ENCODE assay signal across 39 cellular contexts in the genomic region with DNA sequence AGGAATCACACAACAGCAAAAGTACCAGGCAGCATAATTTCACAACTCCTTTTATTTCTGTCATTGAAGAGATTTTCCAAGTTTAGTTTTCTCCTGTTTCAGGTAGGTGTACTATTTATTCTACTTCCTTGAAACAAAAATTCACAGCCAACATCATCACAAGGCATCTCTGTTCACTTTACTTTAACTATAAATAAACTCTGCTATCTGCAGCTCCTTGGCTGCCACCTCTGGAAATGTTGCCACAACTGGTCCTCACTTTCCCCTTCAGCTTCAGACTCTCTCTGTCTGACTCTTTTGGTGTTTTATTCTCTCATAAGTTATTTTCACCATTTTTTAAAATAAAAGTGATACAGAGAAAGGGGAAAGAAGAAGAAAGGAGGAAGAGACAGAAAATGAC. TPM values are rescaled to one million over a fixed set of nuclear protein-coding genes. Genes with fewer than 3 reads are reported as not detected.
"Had no signal": no experiment of that assay in that cellular context is flagged by ENCODE, and none has a peak within 500 bp of the region (broad histone marks: within the 10 kb centered on the region; RNA-seq: fewer than 3 reads in every experiment).

No MANE protein-coding gene starts in this region.

- H3K4me1 ChIP-seq: adrenal gland, ascending aorta, body of pancreas, breast epithelium had no signal

- DNase-seq: activated effector memory CD4-positive, alpha-beta T cell treated with anti-CD3 and anti-CD28 coated beads, Interleukin-2, amount 50 U/mL, for 16 hours; activated effector memory CD4-positive, alpha-beta T cell treated with Interleukin-2 at 50 U/mL for 16 hours; activated gamma-delta T cell; activated gamma-delta T cell treated with Interleukin-2 at 50 U/mL for 16 hours; activated naive CD4-positive, alpha-beta T cell; activated naive CD4-positive, alpha-beta T cell treated with anti-CD3 and anti-CD28 coated beads for 36 hours; activated naive CD4-positive, alpha-beta T cell treated with anti-CD3 and anti-CD28 coated beads, Interleukin-2, amount 10 ng/mL, durations not matched to agents 7 days and 5 days; activated naive CD4-positive, alpha-beta T cell treated with anti-CD3 and anti-CD28 coated beads, Interleukin-2, amount 50 U/mL, for 16 hours; activated naive CD4-positive, alpha-beta T cell treated with Interleukin-2 at 50 U/mL for 16 hours; activated naive CD8-positive, alpha-beta T cell treated with anti-CD3 and anti-CD28 coated beads for 36 hours; activated naive CD8-positive, alpha-beta T cell treated with anti-CD3 and anti-CD28 coated beads, Interleukin-2, amount 10 ng/mL, durations not matched to agents 7 days and 5 days; activated naive CD8-positive, alpha-beta T cell treated with anti-CD3 and anti-CD28 coated beads, Interleukin-2, amount 50 U/mL, for 24 hours; activated T-cell treated with anti-CD3 and anti-CD28 coated beads for 4 hours; activated T-cell treated with anti-CD3 and anti-CD28 coated beads, Interleukin-2, amount 50 U/mL, for 1 hour; activated T-cell treated with anti-CD3 and anti-CD28 coated beads, Interleukin-2, amount 50 U/mL, for 24 hours; activated T-cell treated with anti-CD3 and anti-CD28 coated beads, Interleukin-2, amount 50 U/mL, for 4 hours; activated T-cell treated with anti-CD3 and anti-CD28 coated beads, Interleukin-2, amount 50 U/mL, for 48 hours; activated T-cell treated with anti-CD3 and anti-CD28 coated beads, Interleukin-2, amount 50 U/mL, for 72 hours; adrenal gland; amniotic stem cell; amygdala; anterior cingulate cortex; aorta; body of pancreas; brain microvascular endothelial cell; caudate nucleus; central memory CD4-positive, alpha-beta T cell; cerebellar nuclear complex had no signal

- H3K36me3 ChIP-seq: adrenal gland, ascending aorta, brain microvascular endothelial cell, breast epithelium, cardiac muscle cell had no signal

- H3K27ac ChIP-seq: adrenal gland, ascending aorta, body of pancreas, brain microvascular endothelial cell, breast epithelium, cardiac muscle cell had no signal

- H3K9me3 ChIP-seq: adrenal gland, ascending aorta, body of pancreas, breast epithelium had no signal

- ATAC-seq: activated naive CD4-positive, alpha-beta T cell treated with anti-CD3 and anti-CD28 coated beads, Interleukin-2, amount 50 U/mL, for 72 hours; activated naive CD8-positive, alpha-beta T cell treated with anti-CD3 and anti-CD28 coated beads, Interleukin-2, amount 50 U/mL, for 24 hours; activated T-cell treated with anti-CD3 and anti-CD28 coated beads, Interleukin-2, amount 50 U/mL, for 4 hours; activated T-cell treated with anti-CD3 and anti-CD28 coated beads, Interleukin-2, amount 50 U/mL, for 72 hours; activated T-helper 17 cell treated with anti-CD3 and anti-CD28 coated beads, Interleukin-2, amount 50 U/mL, for 72 hours; body of pancreas had no signal

- H3K4me3 ChIP-seq: adrenal gland, ascending aorta, body of pancreas, breast epithelium, cardiac muscle cell had no signal

- H3K27me3 ChIP-seq: adrenal gland, ascending aorta, body of pancreas, brain microvascular endothelial cell, breast epithelium, cardiac muscle cell had no signal

RNA-seq across cellular contexts. Expression of a gene that starts 27.9 kb away (rescaled TPM):
- total RNA-seq: activated naive CD4-positive, alpha-beta T cell treated with anti-CD3 and anti-CD28 coated beads for 36 hours; activated naive CD4-positive, alpha-beta T cell treated with anti-CD3 and anti-CD28 coated beads, Interleukin-2, amount 50 U/mL, for 72 hours; activated naive CD8-positive, alpha-beta T cell treated with anti-CD3 and anti-CD28 coated beads for 36 hours; activated naive CD8-positive, alpha-beta T cell treated with anti-CD3 and anti-CD28 coated beads, Interleukin-2, amount 10 ng/mL, durations not matched to agents 7 days and 5 days; activated T-cell treated with anti-CD3 and anti-CD28 coated beads, Interleukin-2, amount 50 U/mL, for 4 hours; activated T-cell treated with anti-CD3 and anti-CD28 coated beads, Interleukin-2, amount 50 U/mL, for 72 hours; activated T-helper 1 cell treated with anti-CD3 and anti-CD28 coated beads, Interleukin-12 subunit alpha, Interleukin-12 subunit beta, Interleukin-2, Interleukin-4 antibody, amounts not matched to agents 30 ng/mL and 10 ng/mL and 1 ng/mL, durations not matched to agents 14 hours and 24 hours and 36 hours; activated T-helper 17 cell treated with anti-CD3 and anti-CD28 coated beads, Interleukin-2, amount 50 U/mL, for 72 hours; activated T-helper 2 cell treated with anti-CD3 and anti-CD28 coated beads, Interferon-gamma antibody, Interleukin-2, Interleukin-4, amounts not matched to agents 10 μg/mL and 5 μg/mL and 100 μg/mL, durations not matched to agents 14 hours and 24 hours and 36 hours; adrenal gland; aorta; ascending aorta; astrocyte; body of pancreas; breast epithelium; bronchial epithelial cell; cardiac muscle cell; cardiac septum had no signal
- polyA plus RNA-seq: adipose tissue, adrenal gland, aorta, cardiac muscle cell had no signal
